Comparison of ENCODE assay signal across 25 cellular contexts in the genomic region with DNA sequence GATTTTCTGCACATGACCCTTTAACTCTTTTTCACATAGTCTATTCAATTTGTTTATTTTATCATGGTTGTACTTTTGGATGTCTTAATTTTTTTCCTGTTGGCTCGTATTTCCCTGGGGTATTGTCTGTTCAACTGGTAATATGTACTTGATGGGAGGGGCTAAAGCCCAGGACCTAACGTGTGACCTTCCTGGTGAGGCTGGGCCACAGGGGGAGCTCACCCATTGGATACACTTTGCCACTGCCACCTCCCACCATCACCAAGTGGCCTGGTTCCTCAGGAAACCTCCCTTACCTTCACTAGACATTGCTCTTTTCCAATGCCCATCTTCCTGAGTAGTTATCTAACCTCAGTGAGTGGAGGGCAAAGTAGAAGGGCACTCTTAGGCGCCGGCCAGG.
"Had no signal": no experiment of that assay in that cellular context is flagged by ENCODE, and none has a peak within 500 bp of the region (broad histone marks: within the 10 kb centered on the region; RNA-seq: fewer than 3 reads in every experiment).

No MANE protein-coding gene starts in this region.

- H3K27ac Mint-ChIP-seq: mesothelial cell of epicardium; natural killer cell; nephron progenitor cell; neural progenitor cell; progenitor cell of endocrine pancreas; stimulated activated memory B cell treated with anti-CD40 and anti-IgM and Interleukin-4, amounts not matched to agents 10 μg/mL and 1 μg/mL and 100 μg/mL, for 72 hours; type B pancreatic cell had no signal

- H3K4me1 ChIP-seq: neural progenitor cell, right atrium auricular region, right lobe of liver, tibial nerve, uterus had no signal

- H3K4me3 ChIP-seq: left ventricle myocardium inferior, lung, neural progenitor cell, ovary, right atrium auricular region, right lobe of liver, smooth muscle cell, tibial nerve, uterus had no signal

- H3K27me3 ChIP-seq: neural progenitor cell, ovary, right atrium auricular region, right lobe of liver, tibial nerve, uterus had no signal

- H3K27ac ChIP-seq: left ventricle myocardium inferior, neural progenitor cell, ovary, right atrium auricular region, right lobe of liver, tibial nerve, uterus had no signal

- H3K27me3 Mint-ChIP-seq: naive B cell; progenitor cell of endocrine pancreas; stimulated activated memory B cell treated with anti-CD40 and anti-IgM and Interleukin-4, amounts not matched to agents 10 μg/mL and 1 μg/mL and 100 μg/mL, for 72 hours; stimulated activated naive CD8-positive, alpha-beta T cell treated with anti-CD3 and anti-CD28 coated beads, Interleukin-15, amount 100 ng/mL, for 72 hours; type B pancreatic cell had no signal

- H3K36me3 ChIP-seq: left ventricle myocardium inferior, neural progenitor cell, ovary, right atrium auricular region, right lobe of liver, uterus had no signal

- ATAC-seq: natural killer cell; right lobe of liver; stimulated activated memory B cell treated with anti-CD40 and anti-IgM and Interleukin-4, amounts not matched to agents 10 μg/mL and 1 μg/mL and 100 μg/mL, for 72 hours; stimulated activated naive CD8-positive, alpha-beta T cell treated with anti-CD3 and anti-CD28 coated beads, Interleukin-15, amount 100 ng/mL, for 72 hours had no signal

- H3K9me3 Mint-ChIP-seq: mesothelial cell of epicardium; naive B cell; natural killer cell; nephron progenitor cell; neural progenitor cell; stimulated activated memory B cell treated with anti-CD40 and anti-IgM and Interleukin-4, amounts not matched to agents 10 μg/mL and 1 μg/mL and 100 μg/mL, for 72 hours; stimulated activated naive CD8-positive, alpha-beta T cell treated with anti-CD3 and anti-CD28 coated beads, Interleukin-15, amount 100 ng/mL, for 72 hours; type B pancreatic cell had no signal

- H3K4me3 Mint-ChIP-seq: mesothelial cell of epicardium; natural killer cell; nephron progenitor cell; neural progenitor cell; stimulated activated memory B cell treated with anti-CD40 and anti-IgM and Interleukin-4, amounts not matched to agents 10 μg/mL and 1 μg/mL and 100 μg/mL, for 72 hours; stimulated activated naive CD8-positive, alpha-beta T cell treated with anti-CD3 and anti-CD28 coated beads, Interleukin-15, amount 100 ng/mL, for 72 hours; type B pancreatic cell had no signal

- DNase-seq: hippocampal formation; islet precursor cell; left ventricle myocardium inferior; naive B cell; natural killer cell; nephron progenitor cell; ovary; right lobe of liver; stimulated activated CD4-positive, alpha-beta T cell treated with anti-CD3 and anti-CD28 coated beads, Interleukin-1b, Interleukin-23, amount 100 ng/mL, for 48 hours; stimulated activated CD4-positive, alpha-beta T cell treated with anti-CD3 and anti-CD28 coated beads, Interleukin-2, amount 100 ng/mL, for 48 hours; stimulated activated CD4-positive, alpha-beta T cell treated with anti-CD3 and anti-CD28 coated beads, Interleukin-4, amount 100 ng/mL, for 4 hours; stimulated activated CD8-positive, alpha-beta memory T cell treated with anti-CD3 and anti-CD28 coated beads, Interleukin-4, amount 100 ng/mL, for 48 hours; stimulated activated naive CD4-positive, alpha-beta T cell treated with Interleukin-2 at 50 U/mL for 16 hours; stimulated activated naive CD8-positive, alpha-beta T cell treated with anti-CD3 and anti-CD28 coated beads, Interleukin-15, amount 100 ng/mL, for 72 hours; substantia nigra; uterus had no signal

- H3K4me1 Mint-ChIP-seq: naive B cell; natural killer cell; nephron progenitor cell; neural progenitor cell; stimulated activated memory B cell treated with anti-CD40 and anti-IgM and Interleukin-4, amounts not matched to agents 10 μg/mL and 1 μg/mL and 100 μg/mL, for 72 hours; stimulated activated naive CD8-positive, alpha-beta T cell treated with anti-CD3 and anti-CD28 coated beads, Interleukin-15, amount 100 ng/mL, for 72 hours had no signal

- H3K36me3 Mint-ChIP-seq: natural killer cell, neural progenitor cell, type B pancreatic cell had no signal

- H3K9me3 ChIP-seq: left ventricle myocardium inferior, ovary, right atrium auricular region, right lobe of liver, tibial nerve, uterus had no signal
